Comparison of ENCODE assay signal across 1 cellular context in genomic region chr17:18182978-18183333, GRCh38.
TF ChIP-seq lines count a peak whose summit lies in the region.

No MANE protein-coding gene starts in this region.

TF ChIP-seq in HepG2, 621 proteins besides CTCF, POLR2A, EP300 and RAD21 (continued from another document and continues in another):
- TF ChIP-seq PAXIP1 (CRISPR knock-in tag; conservative IDR thresholded peaks at IDR 0.05) (no peak; the same call in 1 of the 2 replicates), REPIN1 (CRISPR knock-in tag; IDR thresholded peaks at IDR 0.05; ENCODE audit: borderline replicate concordance, low read depth) (no peak), TCF12 (IDR thresholded peaks at IDR 0.05) (no peak), TCF12 (CRISPR knock-in tag; IDR thresholded peaks at IDR 0.05) (no peak), REST (IDR thresholded peaks at IDR 0.05; ENCODE audit: borderline replicate concordance in 1 of 2, low read depth in 1 of 2, low read length in 2 of 2) (no peak; a peak in 1 of 4 replicates), ZNF552 (CRISPR knock-in tag; IDR thresholded peaks at IDR 0.05; ENCODE audit: borderline replicate concordance) (0 out of 2 replicates have a peak, but pooled peaks have one; percentile 11), ZNF879 (CRISPR knock-in tag; IDR thresholded peaks at IDR 0.05) (0 out of 2 replicates have a peak, but pooled peaks have one; percentile 19), GFI1 (CRISPR knock-in tag; IDR thresholded peaks at IDR 0.05; ENCODE audit: borderline replicate concordance) (0 out of 2 replicates have a peak, but pooled peaks have one; percentile 57), POGK (CRISPR knock-in tag; conservative IDR thresholded peaks at IDR 0.05) (no peak), ZNF770 (CRISPR knock-in tag; IDR thresholded peaks at IDR 0.05) (no peak), ZNF574 (CRISPR knock-in tag; IDR thresholded peaks at IDR 0.05) (0 out of 2 replicates have a peak, but pooled peaks have one; percentile 16), HMGXB3 (CRISPR knock-in tag; IDR thresholded peaks at IDR 0.05; ENCODE audit: borderline replicate concordance) (no peak), ZNF687 (CRISPR knock-in tag; IDR thresholded peaks at IDR 0.05) (peak; percentile 93), ETV5 (CRISPR knock-in tag; IDR thresholded peaks at IDR 0.05; ENCODE audit: borderline replicate concordance) (no peak; the same call in 1 of the 2 replicates), SRF (IDR thresholded peaks at IDR 0.05; ENCODE audit: low read depth, low read length) (no peak), TCF7 (IDR thresholded peaks at IDR 0.05; ENCODE audit: low read depth) (no peak), ZFP36L1 (CRISPR knock-in tag; IDR thresholded peaks at IDR 0.05) (peak; percentile 80; the same call in 1 of the 2 replicates), MED8 (CRISPR knock-in tag; IDR thresholded peaks at IDR 0.05; ENCODE audit: insufficient replicate concordance) (peak; percentile 16)
